Comparison of ENCODE assay signal across 20 cellular contexts in genomic region chr1:94002046-94002787, GRCh38.
"Had no signal": no experiment of that assay in that cellular context is flagged by ENCODE, and none has a peak within 500 bp of the region (broad histone marks: within the 10 kb centered on the region; RNA-seq: fewer than 3 reads in every experiment).

No MANE protein-coding gene starts in this region.

- H3K4me2 ChIP-seq: hepatocyte, neural progenitor cell had no signal

- H3K4me1 ChIP-seq: esophagus squamous epithelium, gastroesophageal sphincter, left ventricle myocardium inferior, neural progenitor cell, parathyroid adenoma, prostate gland, right lobe of liver, tibial artery had no signal

- DNase-seq: cerebellar nuclear complex; dermis blood vessel endothelial cell; esophagus squamous epithelium; foreskin fibroblast; kidney; left cardiac atrium; left ventricle myocardium inferior; mesenchymal stem cell; midbrain; nucleus accumbens; stimulated activated naive CD4-positive, alpha-beta T cell treated with Interleukin-2 at 50 U/mL for 16 hours; tibial artery had no signal

- ATAC-seq: gastroesophageal sphincter; left cardiac atrium; natural killer cell treated with Interleukin-12 subunit alpha and Interleukin-12 subunit beta and Interleukin-15 and Interleukin-18, amount 100 ng/mL, for 72 hours had no signal

- H3K79me2 ChIP-seq: hepatocyte, parathyroid adenoma had no signal

- H3K9me3 ChIP-seq: esophagus squamous epithelium, gastroesophageal sphincter, left ventricle myocardium inferior, prostate gland, right lobe of liver, tibial artery had no signal

- H3K27me3 ChIP-seq: esophagus squamous epithelium, hepatocyte, neural progenitor cell, right lobe of liver, tibial artery had no signal

- H3K27ac Mint-ChIP-seq: natural killer cell treated with Interleukin-12 subunit alpha and Interleukin-12 subunit beta and Interleukin-15 and Interleukin-18, amount 100 ng/mL, for 72 hours; neural progenitor cell had no signal

- H3K4me3 Mint-ChIP-seq: natural killer cell treated with Interleukin-12 subunit alpha and Interleukin-12 subunit beta and Interleukin-15 and Interleukin-18, amount 100 ng/mL, for 72 hours; neural progenitor cell had no signal

- H3K27ac ChIP-seq: esophagus squamous epithelium, gastroesophageal sphincter, hepatocyte, left ventricle myocardium inferior, neural progenitor cell, parathyroid adenoma, prostate gland, tibial artery had no signal

- H3K27me3 Mint-ChIP-seq: natural killer cell treated with Interleukin-12 subunit alpha and Interleukin-12 subunit beta and Interleukin-15 and Interleukin-18, amount 100 ng/mL, for 72 hours had no signal

- H3K4me1 Mint-ChIP-seq: neural progenitor cell had no signal

- H3K36me3 ChIP-seq: esophagus squamous epithelium, gastroesophageal sphincter, left ventricle myocardium inferior, neural progenitor cell, prostate gland, right lobe of liver, tibial artery had no signal

- H3K36me3 Mint-ChIP-seq: natural killer cell treated with Interleukin-12 subunit alpha and Interleukin-12 subunit beta and Interleukin-15 and Interleukin-18, amount 100 ng/mL, for 72 hours; neural progenitor cell had no signal

- H2AFZ ChIP-seq: hepatocyte, neural progenitor cell, parathyroid adenoma had no signal

- H3K4me3 ChIP-seq: esophagus squamous epithelium, gastroesophageal sphincter, hepatocyte, left ventricle myocardium inferior, lung, neural progenitor cell, prostate gland, right lobe of liver, tibial artery had no signal

- H3K9me3 Mint-ChIP-seq: natural killer cell treated with Interleukin-12 subunit alpha and Interleukin-12 subunit beta and Interleukin-15 and Interleukin-18, amount 100 ng/mL, for 72 hours; neural progenitor cell had no signal
